1 cellular context compared by ENCODE assay signal in genomic region chr17:73304971-73305786, GRCh38.
TF ChIP-seq lines count a peak whose summit lies in the region.

No MANE protein-coding gene starts in this region.

TF ChIP-seq in SK-N-SH, 30 proteins besides CTCF, POLR2A, EP300 and RAD21 (continued from another document):
- TF ChIP-seq FOXJ3 (CRISPR knock-in tag; IDR thresholded peaks at IDR 0.05) (no peak), EZH2phosphoT487 (IDR thresholded peaks at IDR 0.05; ENCODE audit: borderline replicate concordance, low read depth) (no peak), FOSL2 (IDR thresholded peaks at IDR 0.05; ENCODE audit: borderline replicate concordance, low read depth) (no peak), NFIC (IDR thresholded peaks at IDR 0.05; ENCODE audit: borderline replicate concordance) (peak; percentile 59), MEF2A (IDR thresholded peaks at IDR 0.05; ENCODE audit: borderline replicate concordance, low read depth) (no peak), GABPA (IDR thresholded peaks at IDR 0.05; ENCODE audit: low read depth) (peak; percentile 79), CHD2 (IDR thresholded peaks at IDR 0.05; ENCODE audit: low read length, partially characterized antibody) (no peak), MXI1 (IDR thresholded peaks at IDR 0.05; ENCODE audit: low read depth, low read length) (no peak), IRF3 (IDR thresholded peaks at IDR 0.05; ENCODE audit: low read depth, low read length) (no peak), USF2 (IDR thresholded peaks at IDR 0.05; ENCODE audit: borderline replicate concordance, low read depth, low read length) (no peak), POLR2AphosphoS5 (IDR thresholded peaks at IDR 0.05; ENCODE audit: low read depth, low read length) (0 out of 2 replicates have a peak, but pooled peaks have one; percentile 22), MAX (IDR thresholded peaks at IDR 0.05; ENCODE audit: low read depth) (peak; percentile 68), RXRA (IDR thresholded peaks at IDR 0.05; ENCODE audit: borderline replicate concordance, low read depth) (peak; percentile 38; the same call in 1 of the 2 replicates), REST (IDR thresholded peaks at IDR 0.05; ENCODE audit: low read depth, low read length) (0 out of 2 replicates have a peak, but pooled peaks have one; percentile 2), RFX5 (IDR thresholded peaks at IDR 0.05; ENCODE audit: low read length) (no peak), GATA2 (CRISPR knock-in tag; IDR thresholded peaks at IDR 0.05) (no peak), USF1 (IDR thresholded peaks at IDR 0.05; ENCODE audit: borderline replicate concordance, low read depth) (no peak), SMC3 (IDR thresholded peaks at IDR 0.05; ENCODE audit: low read depth, low read length) (0 out of 2 replicates have a peak, but pooled peaks have one; percentile 24), TEAD4 (IDR thresholded peaks at IDR 0.05; ENCODE audit: borderline replicate concordance, insufficient read depth) (no peak)
